In the genomic region with DNA sequence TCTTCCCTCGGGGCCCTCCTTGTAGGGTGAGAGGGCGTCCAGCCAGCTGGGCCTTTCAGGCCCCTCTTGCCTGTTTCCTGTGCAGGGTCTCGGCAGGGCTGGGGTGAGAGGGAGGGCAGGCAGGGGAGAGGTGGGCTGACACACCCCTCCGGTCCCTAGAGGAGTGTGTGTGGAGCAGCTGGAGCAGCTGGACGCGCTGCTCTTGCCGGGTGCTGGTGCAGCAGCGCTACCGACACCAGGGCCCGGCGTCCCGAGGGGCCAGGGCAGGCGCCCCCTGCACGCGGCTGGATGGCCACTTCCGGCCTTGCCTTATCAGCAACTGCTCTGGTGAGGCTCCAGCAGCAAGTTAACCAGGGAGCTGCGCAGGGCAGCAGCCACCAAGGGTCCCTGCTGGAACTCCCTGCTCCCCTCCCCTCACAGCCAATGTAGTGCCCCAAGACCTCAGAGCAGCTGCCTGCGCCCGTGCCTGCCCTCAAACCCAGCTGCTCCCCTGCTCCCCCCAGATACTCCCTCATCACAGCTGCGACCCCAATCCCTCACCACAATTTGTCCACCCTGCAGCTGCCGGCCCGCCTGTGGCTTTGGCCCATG, we compare ENCODE assay signal across 23 cellular contexts. TPM values are rescaled to one million over a fixed set of nuclear protein-coding genes. Genes with fewer than 3 reads are reported as not detected.
A peak's percentile ranks its signal among the peaks of the same experiment; 100 is the strongest.
DNase-seq lines count a peak whose midpoint lies in the region; ATAC-seq and TF ChIP-seq lines count a peak whose summit lies in the region.
"Had no signal": no experiment of that assay in that cellular context is flagged by ENCODE, and none has a peak within 500 bp of the region (broad histone marks: within the 10 kb centered on the region; RNA-seq: fewer than 3 reads in every experiment).

No MANE protein-coding gene starts in this region.

- no peaks in the 10 kb centered on the region for H3K27me3 ChIP-seq in BE2C
- H3K27me3 ChIP-seq in RWPE2 (ENCODE audit: insufficient read depth, poor library complexity, severe bottlenecking) = no peaks in the 10 kb centered on the region
- H3K27me3 ChIP-seq in thyroid gland = no peaks in the 10 kb centered on the region

- H3K4me1 Mint-ChIP-seq in nephron progenitor cell = peaks cover 17% of the 10 kb centered on the region
- H3K4me1 Mint-ChIP-seq: T-helper 17 cell had no signal

- TF ChIP-seq POLR2A in thyroid gland (IDR thresholded peaks at IDR 0.05) = no peak

- H3K27ac ChIP-seq in RWPE2 (ENCODE audit: poor library complexity, severe bottlenecking) = no peak overlapping the region
- H3K27ac ChIP-seq in thyroid gland = no peak overlapping the region
- H3K27ac ChIP-seq: C4-2B, heart right ventricle, HL-60, SJSA1 had no signal

- peaks cover 5% of the 10 kb centered on the region for H3K27me3 Mint-ChIP-seq in nephron progenitor cell (ENCODE audit: low read depth, poor library complexity)
- H3K27me3 Mint-ChIP-seq: T-helper 17 cell had no signal

- intact Hi-C loops in left ventricle myocardium superior (cut with micrococcal nuclease) (no loop called here), thyroid gland (cut with DNase I) (no loop called here)

- peak; percentile 74 for DNase-seq in BE2C
- peak; percentile 40 for DNase-seq in RWPE2 (ENCODE audit: low spot score)
- DNase-seq in left ventricle myocardium superior = peak; percentile 20
- no peak for DNase-seq in nephron progenitor cell
- DNase-seq in OCI-M1 (lab: John Stamatoyannopoulos, UW) = no peak
- DNase-seq in stimulated activated CD4-positive, alpha-beta T cell treated with anti-CD3 and anti-CD28 coated beads, Interleukin-1b, Interleukin-23, amount 100 ng/mL, for 48 hours = no peak
- no peak for DNase-seq in thyroid gland
- DNase-seq: activated CD4-positive, alpha-beta T cell treated with anti-CD3 and anti-CD28 coated beads, Interleukin-2, amount 50 U/mL, for 1 hour; activated effector memory CD4-positive, alpha-beta T cell treated with anti-CD3 and anti-CD28 coated beads, Interleukin-2, amount 50 U/mL, for 16 hours; caudate nucleus; DMS 273 treated with DMSO at 0.1 percent for 48 hours; GOT3; NCI-H1105 treated with DMSO at 0.1 percent for 48 hours; NCI-H2081 treated with DMSO at 0.1 percent for 48 hours; NCI-H446 treated with DMSO at 0.1 percent for 48 hours; stimulated activated CD4-positive, alpha-beta T cell treated with anti-CD3 and anti-CD28 coated beads, Interleukin-12 subunit alpha, Interleukin-12 subunit beta, amount 100 ng/mL, for 4 hours; T-helper 17 cell had no signal

- no peak for TF ChIP-seq CTCF in BE2C (IDR thresholded peaks at IDR 0.05; ENCODE audit: low read depth, low read length)
- no peak for TF ChIP-seq CTCF in RWPE2 (IDR thresholded peaks at IDR 0.05; ENCODE audit: poor library complexity, severe bottlenecking)
- no peak for TF ChIP-seq CTCF in nephron progenitor cell (IDR thresholded peaks at IDR 0.05)
- no peak for TF ChIP-seq CTCF in thyroid gland (IDR thresholded peaks at IDR 0.05)

- H3K9me3 Mint-ChIP-seq in nephron progenitor cell = no peaks in the 10 kb centered on the region
- H3K9me3 Mint-ChIP-seq: type B pancreatic cell had no signal

- no peak overlapping the region for H3K4me3 Mint-ChIP-seq in nephron progenitor cell
- H3K4me3 Mint-ChIP-seq: T-helper 17 cell, type B pancreatic cell had no signal

- H3K4me3 ChIP-seq in BE2C (ENCODE audit: low read depth, low read length) = no peak overlapping the region
- H3K4me3 ChIP-seq in RWPE2 (ENCODE audit: severe bottlenecking) = no peak overlapping the region
- H3K4me3 ChIP-seq in thyroid gland (replicated peaks in 1 of 3) = no peak overlapping the region
- H3K4me3 ChIP-seq: heart right ventricle, SJSA1 had no signal

- 77 to 78% methylated on average over 9 to 13 of the region's 22 CpGs for WGBS in thyroid gland, 2 donors

- H3K36me3 ChIP-seq in BE2C (no peaks in the 10 kb centered on the region), RWPE2 (ENCODE audit: low read depth) (no peaks in the 10 kb centered on the region), thyroid gland (no peaks in the 10 kb centered on the region)
- H3K36me3 ChIP-seq: heart right ventricle, SJSA1 had no signal

- no peaks in the 10 kb centered on the region for H3K36me3 Mint-ChIP-seq in nephron progenitor cell (ENCODE audit: low read depth)
- H3K36me3 Mint-ChIP-seq: type B pancreatic cell had no signal

- H3K27ac Mint-ChIP-seq in nephron progenitor cell = peak overlapping the region; percentile 81
- H3K27ac Mint-ChIP-seq: T-helper 17 cell, type B pancreatic cell had no signal

- ATAC-seq in RWPE2 (ENCODE audit: low read depth) (no peak), left ventricle myocardium superior (no peak), GM18909 (IDR thresholded peaks at IDR 0.05; ENCODE audit: poor library complexity, unreplicated experiment) (no peak)
- ATAC-seq: T-helper 17 cell had no signal

- peaks cover 3% of the 10 kb centered on the region; the same call in 1 of the 2 replicates for H3K9me3 ChIP-seq in BE2C
- H3K9me3 ChIP-seq in RWPE2 (ENCODE audit: severe bottlenecking) = no peaks in the 10 kb centered on the region
- no peaks in the 10 kb centered on the region for H3K9me3 ChIP-seq in thyroid gland
- H3K9me3 ChIP-seq: heart right ventricle, SJSA1 had no signal

- peaks cover 11% of the 10 kb centered on the region for H3K4me1 ChIP-seq in BE2C
- H3K4me1 ChIP-seq in RWPE2 (ENCODE audit: insufficient read depth, poor library complexity, severe bottlenecking) = no peaks in the 10 kb centered on the region
- H3K4me1 ChIP-seq in thyroid gland = peaks cover 5 to 6% of the 10 kb centered on the region in 2 donors
- H3K4me1 ChIP-seq: heart right ventricle, SJSA1 had no signal

RNA-seq across cellular contexts. Expression of gene ZNF862, which starts 15.7 kb away (rescaled TPM):
- 17.5 TPM for polyA plus RNA-seq in BE2C (2012; ENCODE audit: insufficient read depth, insufficient read length, low read depth)
- 9.5 TPM for total RNA-seq in left ventricle myocardium superior
- 10 to 100 TPM; 23.6 to 53.7 (median 39.3) TPM for total RNA-seq in thyroid gland

RNA-seq across cellular contexts. Expression of gene ZNF467, which starts 49.1 kb away (rescaled TPM):
- polyA plus RNA-seq in BE2C (2012; ENCODE audit: insufficient read depth, insufficient read length, low read depth) = 149 TPM
- total RNA-seq in left ventricle myocardium superior = 7.8 TPM
- 10 to 100 TPM; 11.8 to 18.8 (median 15.5) TPM for total RNA-seq in thyroid gland
- total RNA-seq: SJSA1 had no signal

RNA-seq across cellular contexts. Expression of gene ATP6V0E2, which starts 51.3 kb away (rescaled TPM):
- polyA plus RNA-seq in BE2C (2012; ENCODE audit: insufficient read depth, insufficient read length, low read depth) = 226 TPM
- total RNA-seq in left ventricle myocardium superior = 168 TPM
- total RNA-seq in thyroid gland = 100 to 1,000 TPM in 2 of 4 donors, 10 to 100 TPM in 2; 43.1 to 113 (median 78.9) TPM

Comparison
In these comparisons a context has a peak if more than half of its experiments do, and no peak if none do; other contexts are left out.
1. DNase-seq: peak in BE2C (single experiment), RWPE2 (single experiment) and left ventricle myocardium superior (single experiment); none in nephron progenitor cell (single experiment), OCI-M1 (single experiment), stimulated activated CD4-positive, alpha-beta T cell treated with anti-CD3 and anti-CD28 coated beads, Interleukin-1b, Interleukin-23, amount 100 ng/mL, for 48 hours (single experiment) and thyroid gland (0 of 2).